7 cellular contexts compared by ENCODE assay signal in the genomic region with DNA sequence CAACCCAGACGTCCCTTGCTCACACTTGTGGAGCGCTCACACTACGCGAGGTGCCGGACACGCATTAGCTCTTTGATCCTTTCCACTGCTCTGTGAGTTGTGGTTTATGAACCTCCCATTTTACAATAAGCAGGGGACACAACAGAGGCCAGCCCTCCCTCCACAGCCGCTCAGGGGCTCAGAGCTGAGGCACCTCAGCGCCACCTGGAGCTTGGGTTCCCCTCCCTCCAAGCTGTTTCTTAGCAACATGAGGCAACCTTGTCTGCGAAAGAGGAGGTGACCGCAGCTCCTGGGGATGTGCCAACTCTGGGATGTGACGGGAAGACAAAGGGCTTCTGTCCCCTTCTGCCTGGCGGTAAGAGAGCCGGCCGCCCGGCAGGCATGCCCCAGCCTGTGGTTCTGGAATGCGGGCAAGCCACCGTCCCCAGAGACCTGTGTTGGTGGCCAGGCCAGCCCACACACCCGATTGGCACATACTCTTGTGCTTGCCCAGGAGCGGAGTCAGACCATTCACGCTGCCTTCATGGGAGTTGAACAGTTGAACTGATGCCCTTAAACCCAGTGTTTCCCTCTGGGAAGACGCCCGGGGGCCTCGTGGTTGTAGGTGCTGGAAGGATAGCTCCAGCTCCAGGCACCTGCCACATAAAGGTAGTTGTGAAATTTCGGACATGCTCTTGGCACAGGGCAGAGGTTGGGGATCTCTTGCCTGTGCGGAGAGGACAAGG. TPM values are rescaled to one million over a fixed set of nuclear protein-coding genes. Genes with fewer than 3 reads are reported as not detected.
DNase-seq lines count a peak whose midpoint lies in the region; ATAC-seq and TF ChIP-seq lines count a peak whose summit lies in the region.

No MANE protein-coding gene starts in this region.

- H3K27ac ChIP-seq in GM23338 (ENCODE audit: low read depth) (no peak overlapping the region), esophagus squamous epithelium (peak overlapping the region in 3 of 4 donors; percentile 11 to 51 (median 26)), trophoblast cell (ENCODE audit: low read depth, low read length) (no peak overlapping the region)

- CTCF ChIA-PET in activated B cell treated with CpG ODN at 0.5 μM for 24 hours (lab: Charles Lee): interaction anchor here (0.6 to 4.4 kb wide), 11 partner anchors 10 to 161 kb away, joined by 3 to 36 read pairs (median 3); no protein-coding TSS in a partner anchor

- H2BK120ac ChIP-seq in trophoblast cell (ENCODE audit: insufficient read depth, low read length, poor library complexity): no peak overlapping the region

- H3K27me3 ChIP-seq in GM23338 (ENCODE audit: insufficient read depth) (no peaks in the 10 kb centered on the region), esophagus squamous epithelium (no peaks in the 10 kb centered on the region), trophoblast cell (ENCODE audit: insufficient read depth, low read length) (no peaks in the 10 kb centered on the region)

- H4K91ac ChIP-seq in trophoblast cell (ENCODE audit: low read depth, low read length): no peak overlapping the region

- H3K4me3 ChIP-seq in GM23338 (no peak overlapping the region), esophagus squamous epithelium (no peak overlapping the region), trophoblast cell (ENCODE audit: low read depth, low read length) (no peak overlapping the region)

- TF ChIP-seq CTCF in GM23338 (conservative IDR thresholded peaks at IDR 0.05; ENCODE audit: low read depth in 2 of 2) (peak in 1 of 2 experiments; percentile 43; a peak in 2 of 4 replicates), activated B cell treated with CpG ODN at 0.5 μM for 24 hours (IDR thresholded peaks at IDR 0.05) (no peak), esophagus squamous epithelium (IDR thresholded peaks at IDR 0.05) (no peak)

- no peak overlapping the region for H4K12ac ChIP-seq in trophoblast cell (ENCODE audit: low read depth, low read length)

- H2AFZ ChIP-seq in GM23338: peak overlapping the region; percentile 90
- H2AFZ ChIP-seq in trophoblast cell (ENCODE audit: insufficient read depth, low read length, poor library complexity): no peak overlapping the region

- H3K18ac ChIP-seq in trophoblast cell (ENCODE audit: low read length): no peak overlapping the region

- H3K36me3 ChIP-seq in GM23338 (ENCODE audit: insufficient read depth) (no peaks in the 10 kb centered on the region), esophagus squamous epithelium (no peaks in the 10 kb centered on the region), trophoblast cell (ENCODE audit: control insufficient read depth in 1 of 2, insufficient read depth in 2 of 2, low read length in 2 of 2) (no peaks in the 10 kb centered on the region)

- H3K4ac ChIP-seq in trophoblast cell (ENCODE audit: low read depth, low read length): no peak overlapping the region

- H3K9me3 Mint-ChIP-seq in GM23338 (no peaks in the 10 kb centered on the region), activated B cell treated with CpG ODN at 0.5 μM for 24 hours (no peaks in the 10 kb centered on the region)

- H3K9ac ChIP-seq in trophoblast cell (ENCODE audit: low read length): no peak overlapping the region

- H3K4me1 ChIP-seq in GM23338 (ENCODE audit: insufficient read depth): no peaks in the 10 kb centered on the region
- peaks cover 0 to 66% (median 37%) of the 10 kb centered on the region in 3 donors for H3K4me1 ChIP-seq in esophagus squamous epithelium
- peaks cover 16 to 30% of the 10 kb centered on the region in 2 experiments for H3K4me1 ChIP-seq in trophoblast cell (ENCODE audit: control insufficient read depth in 1 of 2, insufficient read depth in 2 of 2, low read length in 2 of 2)

- H3K27me3 Mint-ChIP-seq in GM23338 (ENCODE audit: insufficient read depth, low read depth, poor library complexity) (peaks cover 8% of the 10 kb centered on the region), activated B cell treated with CpG ODN at 0.5 μM for 24 hours (no peaks in the 10 kb centered on the region)

- H3K4me2 ChIP-seq in GM23338 (no peak overlapping the region), trophoblast cell (ENCODE audit: low read length) (no peak overlapping the region)

- POLR2A ChIA-PET in activated B cell treated with CpG ODN at 0.5 μM for 24 hours (lab: Charles Lee): interaction anchor here (0.5 to 8.4 kb wide), 6 partner anchors 12 to 44 kb away, joined by 3 to 112 read pairs (median 4); a partner anchor contains a TSS

- H3K36me3 Mint-ChIP-seq in GM23338 (ENCODE audit: low read depth) (no peaks in the 10 kb centered on the region), activated B cell treated with CpG ODN at 0.5 μM for 24 hours (ENCODE audit: low read depth) (no peaks in the 10 kb centered on the region)

- H2BK5ac ChIP-seq in trophoblast cell (ENCODE audit: low read depth, low read length, poor library complexity): no peak overlapping the region

- H4K8ac ChIP-seq in trophoblast cell (ENCODE audit: low read depth, low read length): no peak overlapping the region

- H3K79me1 ChIP-seq in trophoblast cell (ENCODE audit: low read length): peaks cover 19% of the 10 kb centered on the region

- no peak overlapping the region for H3K23ac ChIP-seq in trophoblast cell (ENCODE audit: low read length)

- WGBS in esophagus squamous epithelium, 2 donors: 34 to 36% methylated on average over 9 to 13 of the region's 25 CpGs
- no CpG with 5 or more reads among the region's 25 CpGs for WGBS in trophoblast cell (ENCODE audit: extremely low coverage, insufficient coverage, insufficient read length)

- no peak for TF ChIP-seq POLR2A in esophagus squamous epithelium (IDR thresholded peaks at IDR 0.05)

- DNase-seq in GM23338 (ENCODE audit: low spot score) (peak; percentile 63), NCI-H2081 treated with DMSO at 0.1 percent for 48 hours (lab: John Stamatoyannopoulos, UW) (peak; percentile 44), activated B cell treated with CpG ODN at 0.5 μM for 24 hours (no peak), esophagus squamous epithelium (lab: John Stamatoyannopoulos, UW) (no peak), trophoblast cell (peak; percentile 45 to 49), NCI-H226 (no peak)

- no peak overlapping the region for H3K14ac ChIP-seq in trophoblast cell (ENCODE audit: low read length)

- ATAC-seq in GM23338: peak; percentile 78
- ATAC-seq in activated B cell treated with CpG ODN at 0.5 μM for 24 hours (ENCODE audit: low read depth): peak; percentile 37
- no peak for ATAC-seq in HG03108 (IDR thresholded peaks at IDR 0.05; ENCODE audit: unreplicated experiment)

- no peaks in the 10 kb centered on the region for H3K79me2 ChIP-seq in GM23338 (replicated peaks; ENCODE audit: insufficient read depth)
- H3K79me2 ChIP-seq in trophoblast cell (ENCODE audit: control insufficient read depth, insufficient read depth, low read length, poor library complexity): no peaks in the 10 kb centered on the region

- no peak overlapping the region for H2AK5ac ChIP-seq in trophoblast cell (ENCODE audit: low read length)

- H3K4me1 Mint-ChIP-seq in GM23338 (peaks cover 11% of the 10 kb centered on the region), activated B cell treated with CpG ODN at 0.5 μM for 24 hours (peaks cover 64% of the 10 kb centered on the region)

- H3K4me3 Mint-ChIP-seq in GM23338 (no peak overlapping the region), activated B cell treated with CpG ODN at 0.5 μM for 24 hours (peak overlapping the region; percentile 38)

- no peaks in the 10 kb centered on the region for H3K9me2 ChIP-seq in GM23338 (ENCODE audit: insufficient read depth)

- no peaks in the 10 kb centered on the region for H4K20me1 ChIP-seq in GM23338 (replicated peaks; ENCODE audit: insufficient read depth)

- no peak overlapping the region for H2BK12ac ChIP-seq in trophoblast cell (ENCODE audit: low read length)

- H3K27ac Mint-ChIP-seq in GM23338 (no peak overlapping the region), activated B cell treated with CpG ODN at 0.5 μM for 24 hours (no peak overlapping the region)

- H3F3A ChIP-seq in GM23338 (replicated peaks; ENCODE audit: low read depth): no peaks in the 10 kb centered on the region

- intact Hi-C loops in activated B cell treated with CpG ODN at 0.5 μM for 24 hours (cut with micrococcal nuclease): loop anchor here (1.0 kb wide), 1 partner anchor 54 kb away; no protein-coding TSS in a partner anchor
- intact Hi-C loops in esophagus squamous epithelium (cut with DNase I): no loop called here

- no peaks in the 10 kb centered on the region for H3K9me3 ChIP-seq in esophagus squamous epithelium
- peaks cover 7% of the 10 kb centered on the region for H3K9me3 ChIP-seq in trophoblast cell (ENCODE audit: insufficient read depth, low read depth, low read length)

TF ChIP-seq in GM23338, 12 proteins besides CTCF, POLR2A, EP300 and RAD21 (continues in another document):
- TF ChIP-seq NANOG (IDR thresholded peaks at IDR 0.05; ENCODE audit: borderline replicate concordance) (no peak), ZNF331 (CRISPR knock-in tag; IDR thresholded peaks at IDR 0.05; ENCODE audit: low read depth) (no peak), POLR2AphosphoS5 (IDR thresholded peaks at IDR 0.05; ENCODE audit: low read depth) (no peak)

RNA-seq across cellular contexts. Expression of a gene that starts 44.5 kb away (rescaled TPM):
- total RNA-seq in GM23338 (2014; rRNA removed; shearing (Covaris generic)): 77.6 and 80.5 TPM in 2 replicates
- polyA plus RNA-seq in GM23338 (2016; fragmentation: Nextera tagmentation; extraction: Ambion mirVana): 22.9 and 32.6 TPM in 2 replicates
- 69.6 and 70.7 TPM in 2 replicates for total RNA-seq in activated B cell treated with CpG ODN at 0.5 μM for 24 hours
- total RNA-seq in esophagus squamous epithelium: 10 to 100 TPM in 3 of 4 donors, 1 to 10 TPM in 1; 9.1 to 21.0 (median 13.3) TPM
- 161 TPM in 2 replicates for polyA plus RNA-seq in trophoblast cell (2013)

Comparison
In these comparisons a context has a peak if more than half of its experiments do, and no peak if none do; other contexts are left out.
1. DNase-seq: peak in GM23338 (single experiment), NCI-H2081 treated with DMSO at 0.1 percent for 48 hours (single experiment) and trophoblast cell (2 of 2); none in activated B cell treated with CpG ODN at 0.5 μM for 24 hours (single experiment), esophagus squamous epithelium (single experiment) and NCI-H226 (single experiment).
2. H3K27ac ChIP-seq: peak in esophagus squamous epithelium (3 of 4); none in GM23338 (single experiment) and trophoblast cell (single experiment).